ENCODE assay signal across 1 cellular context in genomic region chr19:16661480-16662034, GRCh38.
TF ChIP-seq lines count a peak whose summit lies in the region.

No MANE protein-coding gene starts in this region.

TF ChIP-seq in IMR-90, 13 proteins besides CTCF, POLR2A, EP300 and RAD21 (continued from another document):
- TF ChIP-seq USF2 (IDR thresholded peaks at IDR 0.05; ENCODE audit: low read depth, low read length) = no peak
- TF ChIP-seq FOS (IDR thresholded peaks at IDR 0.05; ENCODE audit: low read depth, low read length) = no peak
- TF ChIP-seq RCOR1 (IDR thresholded peaks at IDR 0.05; ENCODE audit: insufficient replicate concordance, low read length) = no peak
- no peak for TF ChIP-seq CHD1 (IDR thresholded peaks at IDR 0.05; ENCODE audit: low read depth, low read length)
TF ChIP-seq in IMR-90: peak in this region for 0.
